In genomic region chr3:151430821-151431484, GRCh38 we compare ENCODE assay signal across 20 cellular contexts. TPM values are rescaled to one million over a fixed set of nuclear protein-coding genes. Genes with fewer than 3 reads are reported as not detected.
DNase-seq lines count a peak whose midpoint lies in the region; ATAC-seq and TF ChIP-seq lines count a peak whose summit lies in the region.
"Had no signal": no experiment of that assay in that cellular context is flagged by ENCODE, and none has a peak within 500 bp of the region (broad histone marks: within the 10 kb centered on the region; RNA-seq: fewer than 3 reads in every experiment).

No MANE protein-coding gene starts in this region.

- no peak for TF ChIP-seq POLR2A in suprapubic skin (IDR thresholded peaks at IDR 0.05)

- no peak for TF ChIP-seq EP300 in suprapubic skin (IDR thresholded peaks at IDR 0.05)

- CTCF ChIA-PET in WTC11 (lab: Charles Lee): interaction anchor here (1.5 kb wide), 1 partner anchor 408 kb away, joined by 4 read pairs; no protein-coding TSS in a partner anchor

- DNase-seq in WTC11 (ENCODE audit: low spot score): no peak
- peak; percentile 80 for DNase-seq in fibroblast of villous mesenchyme (ENCODE audit: low read depth)
- no peak for DNase-seq in suprapubic skin (ENCODE audit: low spot score in 2 of 2)
- DNase-seq in medulla oblongata (ENCODE audit: extremely low spot score): no peak
- no peak for DNase-seq in mesothelial cell of epicardium (ENCODE audit: low spot score in 2 of 2, unreplicated experiment in 2 of 2)
- no peak for DNase-seq in activated naive CD8-positive, alpha-beta T cell treated with anti-CD3 and anti-CD28 coated beads, Interleukin-2, amount 50 U/mL, for 24 hours
- DNase-seq: activated CD4-positive, CD25-positive, alpha-beta regulatory T cell treated with anti-CD3 and anti-CD28 coated beads, Interleukin-2, amount 50 U/mL, for 72 hours; activated effector memory CD4-positive, alpha-beta T cell treated with Interleukin-2 at 50 U/mL for 16 hours; aorta; NCI-H524 treated with DMSO at 0.1 percent for 48 hours; psoas muscle; stimulated activated CD4-positive, alpha-beta T cell treated with anti-CD3 and anti-CD28 coated beads, Interleukin-12 subunit alpha, Interleukin-12 subunit beta, amount 100 ng/mL, for 4 hours; stimulated activated naive CD4-positive, alpha-beta T cell; trophoblast cell had no signal

- H3K4me1 Mint-ChIP-seq in WTC11: peaks cover 42% of the 10 kb centered on the region
- no peaks in the 10 kb centered on the region for H3K4me1 Mint-ChIP-seq in mesothelial cell of epicardium
- no peaks in the 10 kb centered on the region for H3K4me1 Mint-ChIP-seq in activated naive CD8-positive, alpha-beta T cell treated with anti-CD3 and anti-CD28 coated beads, Interleukin-2, amount 50 U/mL, for 24 hours

- POLR2A ChIA-PET in WTC11 (lab: Charles Lee): no interaction called here

- H3K27ac ChIP-seq in suprapubic skin: peak overlapping the region; percentile 52
- H3K27ac ChIP-seq: BLaER1, coronary artery, psoas muscle had no signal

- no peaks in the 10 kb centered on the region for H3K36me3 ChIP-seq in suprapubic skin

- H3K27ac Mint-ChIP-seq in WTC11 (peak overlapping the region; percentile 47), mesothelial cell of epicardium (no peak overlapping the region)
- no peak overlapping the region for H3K27ac Mint-ChIP-seq in activated naive CD8-positive, alpha-beta T cell treated with anti-CD3 and anti-CD28 coated beads, Interleukin-2, amount 50 U/mL, for 24 hours
- H3K27ac Mint-ChIP-seq: natural killer cell treated with Interleukin-12 subunit alpha and Interleukin-12 subunit beta and Interleukin-15 and Interleukin-18, amount 100 ng/mL, for 72 hours had no signal

- H3K4me3 Mint-ChIP-seq in WTC11 (peak overlapping the region; percentile 49), mesothelial cell of epicardium (no peak overlapping the region)
- no peak overlapping the region for H3K4me3 Mint-ChIP-seq in activated naive CD8-positive, alpha-beta T cell treated with anti-CD3 and anti-CD28 coated beads, Interleukin-2, amount 50 U/mL, for 24 hours
- H3K4me3 Mint-ChIP-seq: natural killer cell treated with Interleukin-12 subunit alpha and Interleukin-12 subunit beta and Interleukin-15 and Interleukin-18, amount 100 ng/mL, for 72 hours had no signal

- H3K27me3 Mint-ChIP-seq in WTC11 (ENCODE audit: low read depth) (peaks cover 18% of the 10 kb centered on the region), mesothelial cell of epicardium (ENCODE audit: low read depth) (no peaks in the 10 kb centered on the region)
- no peaks in the 10 kb centered on the region for H3K27me3 Mint-ChIP-seq in activated naive CD8-positive, alpha-beta T cell treated with anti-CD3 and anti-CD28 coated beads, Interleukin-2, amount 50 U/mL, for 24 hours

- peak; percentile 37 for ATAC-seq in GM19463 (IDR thresholded peaks at IDR 0.05; ENCODE audit: unreplicated experiment)
- no peak for ATAC-seq in WTC11
- ATAC-seq in activated naive CD8-positive, alpha-beta T cell treated with anti-CD3 and anti-CD28 coated beads, Interleukin-2, amount 50 U/mL, for 24 hours: no peak
- ATAC-seq: psoas muscle had no signal

- no peaks in the 10 kb centered on the region for H3K27me3 ChIP-seq in suprapubic skin
- H3K27me3 ChIP-seq: BLaER1 had no signal

- peaks cover 20% of the 10 kb centered on the region for H3K36me3 Mint-ChIP-seq in WTC11
- H3K36me3 Mint-ChIP-seq in mesothelial cell of epicardium: peaks cover 18% of the 10 kb centered on the region
- H3K36me3 Mint-ChIP-seq in activated naive CD8-positive, alpha-beta T cell treated with anti-CD3 and anti-CD28 coated beads, Interleukin-2, amount 50 U/mL, for 24 hours (ENCODE audit: low read depth): no peaks in the 10 kb centered on the region

- H3K4me3 ChIP-seq in fibroblast of villous mesenchyme (ENCODE audit: low read depth, low read length): no peak overlapping the region
- H3K4me3 ChIP-seq in suprapubic skin: no peak overlapping the region
- H3K4me3 ChIP-seq: BLaER1, coronary artery, psoas muscle had no signal

- TF ChIP-seq CTCF in WTC11 (IDR thresholded peaks at IDR 0.05): no peak
- TF ChIP-seq CTCF in fibroblast of villous mesenchyme (IDR thresholded peaks at IDR 0.05; ENCODE audit: insufficient read depth, low read depth, low read length): no peak
- no peak for TF ChIP-seq CTCF in suprapubic skin (IDR thresholded peaks at IDR 0.05)
- TF ChIP-seq CTCF in mesothelial cell of epicardium (IDR thresholded peaks at IDR 0.05; ENCODE audit: unreplicated experiment): no peak

- 75% methylated on average over 5 of the region's 5 CpGs for WGBS in suprapubic skin

- no peaks in the 10 kb centered on the region for H3K9me3 ChIP-seq in suprapubic skin
- H3K9me3 ChIP-seq: BLaER1, psoas muscle had no signal

- H3K9me3 Mint-ChIP-seq in WTC11: peaks cover 5% of the 10 kb centered on the region
- H3K9me3 Mint-ChIP-seq in mesothelial cell of epicardium: peaks cover 3% of the 10 kb centered on the region
- H3K9me3 Mint-ChIP-seq in activated naive CD8-positive, alpha-beta T cell treated with anti-CD3 and anti-CD28 coated beads, Interleukin-2, amount 50 U/mL, for 24 hours: no peaks in the 10 kb centered on the region
- H3K9me3 Mint-ChIP-seq: natural killer cell treated with Interleukin-12 subunit alpha and Interleukin-12 subunit beta and Interleukin-15 and Interleukin-18, amount 100 ng/mL, for 72 hours had no signal

- peaks cover 6% of the 10 kb centered on the region for H3K4me1 ChIP-seq in suprapubic skin
- H3K4me1 ChIP-seq: psoas muscle had no signal

TF ChIP-seq in WTC11, 78 proteins besides CTCF, POLR2A, EP300 and RAD21 (continues in another document):
- TF ChIP-seq ERG (CRISPR knock-in tag; IDR thresholded peaks at IDR 0.05) (no peak), CREM (CRISPR knock-in tag; IDR thresholded peaks at IDR 0.05) (no peak), JAZF1 (CRISPR knock-in tag; IDR thresholded peaks at IDR 0.05) (no peak), SMAD4 (CRISPR knock-in tag; IDR thresholded peaks at IDR 0.05) (no peak), RELA (CRISPR knock-in tag; IDR thresholded peaks at IDR 0.05; ENCODE audit: borderline replicate concordance) (no peak), SMAD3 (CRISPR knock-in tag; IDR thresholded peaks at IDR 0.05; ENCODE audit: borderline replicate concordance) (no peak), ZNF121 (CRISPR knock-in tag; IDR thresholded peaks at IDR 0.05) (no peak), E2F5 (CRISPR knock-in tag; IDR thresholded peaks at IDR 0.05) (no peak), ESRRA (CRISPR knock-in tag; IDR thresholded peaks at IDR 0.05; ENCODE audit: borderline replicate concordance) (no peak), CDX4 (CRISPR knock-in tag; IDR thresholded peaks at IDR 0.05; ENCODE audit: borderline replicate concordance) (no peak), PRRX2 (CRISPR knock-in tag; IDR thresholded peaks at IDR 0.05) (no peak), RORB (CRISPR knock-in tag; IDR thresholded peaks at IDR 0.05) (no peak), NR3C1 (CRISPR knock-in tag; conservative IDR thresholded peaks at IDR 0.05; ENCODE audit: low read depth) (no peak), ZBTB43 (CRISPR knock-in tag; IDR thresholded peaks at IDR 0.05) (no peak), JUN (CRISPR knock-in tag; IDR thresholded peaks at IDR 0.05) (no peak), ZNF219 (CRISPR knock-in tag; IDR thresholded peaks at IDR 0.05; ENCODE audit: borderline replicate concordance) (no peak)

RNA-seq across cellular contexts. Expression of gene IGSF10, which starts 29.9 kb away (rescaled TPM):
- total RNA-seq in WTC11 (2021) (0.60 to 0.70 TPM (median 0.66 TPM) in 3 replicates), fibroblast of villous mesenchyme (0.97 and 2.2 TPM in 2 replicates), suprapubic skin (1 to 10 TPM in 3 of 4 donors, under 1 TPM in 1; 0.96 to 7.1 (median 1.7) TPM), mesothelial cell of epicardium (5.1 to 6.0 TPM (median 5.6 TPM) in 3 replicates)
- total RNA-seq: natural killer cell treated with Interleukin-12 subunit alpha and Interleukin-12 subunit beta and Interleukin-15 and Interleukin-18, amount 100 ng/mL, for 72 hours; T-helper 2 cell treated with Interferon-gamma antibody and Interleukin-4, amounts not matched to agents 100 ng/mL and 5 ng/mL, for 36 hours had no signal

RNA-seq across cellular contexts. Expression of gene P2RY12, which starts 46.4 kb away (rescaled TPM):
- not detected in 3 replicates for total RNA-seq in WTC11 (2021)
- total RNA-seq in fibroblast of villous mesenchyme: under 0.01 TPM in 1 of 2 replicates, not detected in the other
- 1 to 10 TPM in 1 of 4 donors, not detected in 3; 1.2 TPM for total RNA-seq in suprapubic skin
- total RNA-seq in mesothelial cell of epicardium: not detected in 3 replicates
- total RNA-seq: mammary epithelial cell; natural killer cell treated with Interleukin-12 subunit alpha and Interleukin-12 subunit beta and Interleukin-15 and Interleukin-18, amount 100 ng/mL, for 72 hours; T-helper 2 cell treated with Interferon-gamma antibody and Interleukin-4, amounts not matched to agents 100 ng/mL and 5 ng/mL, for 36 hours had no signal
